Comparison of ENCODE assay signal across 17 cellular contexts in genomic region chr7:79357101-79357500, GRCh38.
DNase-seq lines count a peak whose midpoint lies in the region; ATAC-seq, FAIRE-seq and TF ChIP-seq lines count a peak whose summit lies in the region.
"Had no signal": no experiment of that assay in that cellular context is flagged by ENCODE, and none has a peak within 500 bp of the region (broad histone marks: within the 10 kb centered on the region; RNA-seq: fewer than 3 reads in every experiment).

No MANE protein-coding gene starts in this region.

- CTCF ChIA-PET in HepG2 (lab: Yijun Ruan, JAX; ENCODE audit: low intra/inter-chr PET ratio, low total read pairs), result no interaction called here

- TF ChIP-seq RAD21 in HepG2 (CRISPR knock-in tag; IDR thresholded peaks at IDR 0.05), result no peak

- H3K27me3 ChIP-seq in left ventricle myocardium inferior (ENCODE audit: low read depth), result no peaks in the 10 kb centered on the region
- H3K27me3 ChIP-seq in HepG2 (ENCODE audit: control insufficient read depth in 1 of 2, insufficient read depth in 2 of 2, low read length in 2 of 2), result no peaks in the 10 kb centered on the region
- no peaks in the 10 kb centered on the region for H3K27me3 ChIP-seq in right lobe of liver
- H3K27me3 ChIP-seq: BLaER1 had no signal

- H3K9me3 ChIP-seq in left ventricle myocardium inferior (replicated peaks) (peaks cover 12% of the 10 kb centered on the region), HepG2 (ENCODE audit: low read length) (no peaks in the 10 kb centered on the region), right lobe of liver (no peaks in the 10 kb centered on the region)
- H3K9me3 ChIP-seq: BLaER1 had no signal

- in situ Hi-C loops in HepG2 (cut with HindIII; ENCODE audit: extremely low pct_ligation_motif_present, low pct_unique_long_range_greater_than_20kb), result no loop called here

- BruUV-seq in HepG2 (replicated peaks; lab: Mats Ljungman, UMichigan), result no TSS peak

- POLR2A ChIA-PET in HepG2 (lab: Yijun Ruan, JAX), result no interaction called here

- no peak for DNase-seq in Right ventricle myocardium superior
- no peak for DNase-seq in left ventricle myocardium inferior
- no peak for DNase-seq in HepG2 (ENCODE audit: low spot score)
- no peak for DNase-seq in right lobe of liver
- DNase-seq in retinal pigment epithelial cell (ENCODE audit: low read depth), result peak; percentile 3
- DNase-seq in H4 (ENCODE audit: low spot score), result no peak
- DNase-seq in DMS53 (lab: John Stamatoyannopoulos, UW), result no peak
- DNase-seq: 8988T; CD4-positive, alpha-beta memory T cell; DMS153; DMS79 treated with DMSO at 0.1 percent for 48 hours; GF-D8; H9 had no signal

- H3K79me2 ChIP-seq in HepG2 (ENCODE audit: insufficient read depth, low read length), result peaks cover 2% of the 10 kb centered on the region

- H3K4me2 ChIP-seq in HepG2 (ENCODE audit: low read depth, low read length), result no peak overlapping the region
- H3K4me2 ChIP-seq: BLaER1, GM23338 had no signal

- TF ChIP-seq CTCF in left ventricle myocardium inferior (IDR thresholded peaks at IDR 0.05; ENCODE audit: borderline replicate concordance) (no peak), HepG2 (CRISPR knock-in tag; IDR thresholded peaks at IDR 0.05) (no peak), right lobe of liver (IDR thresholded peaks at IDR 0.05) (no peak), retinal pigment epithelial cell (conservative IDR thresholded peaks at IDR 0.05; ENCODE audit: low read depth, low read length) (no peak)

- ATAC-seq in Right ventricle myocardium superior (ENCODE audit: poor library complexity) (peak; percentile 55), HepG2 (no peak), right lobe of liver (no peak)
- ATAC-seq: GM23338 had no signal

- H3K36me3 ChIP-seq in left ventricle myocardium inferior (no peaks in the 10 kb centered on the region), HepG2 (replicated peaks in 1 of 2; ENCODE audit: control insufficient read depth in 1 of 2, insufficient read depth in 2 of 2, low read length in 2 of 2) (no peaks in the 10 kb centered on the region), right lobe of liver (no peaks in the 10 kb centered on the region)
- H3K36me3 ChIP-seq: BLaER1 had no signal

- H3K4me3 ChIP-seq in left ventricle myocardium inferior (no peak overlapping the region), HepG2 (replicated peaks in 1 of 3; ENCODE audit: insufficient read depth in 1 of 3, low read depth in 2 of 3, low read length in 3 of 3) (no peak overlapping the region), right lobe of liver (no peak overlapping the region), retinal pigment epithelial cell (ENCODE audit: low read length) (no peak overlapping the region)
- H3K4me3 ChIP-seq: BLaER1, GM23338 had no signal

- H3K9ac ChIP-seq in HepG2 (ENCODE audit: insufficient read depth, low read depth, low read length), result no peak overlapping the region
- H3K9ac ChIP-seq: BLaER1 had no signal

- H2AFZ ChIP-seq in HepG2 (ENCODE audit: low read length), result no peak overlapping the region
- H2AFZ ChIP-seq: GM23338 had no signal

- TF ChIP-seq POLR2A in HepG2 (IDR thresholded peaks at IDR 0.05; ENCODE audit: insufficient read depth in 1 of 2, low read depth in 2 of 2, low read length in 2 of 2) (no peak), right lobe of liver (IDR thresholded peaks at IDR 0.05) (no peak)

- FAIRE-seq in HepG2 (lab: Jason Lieb, UNC) (no peak), islet of Langerhans (lab: Jason Lieb, UNC) (peak; percentile 96)
- FAIRE-seq: HTR-8/SVneo had no signal

- TF ChIP-seq EP300 in HepG2 (IDR thresholded peaks at IDR 0.05; ENCODE audit: low read depth in 2 of 2, low read length in 2 of 2) (no peak), HepG2 (CRISPR knock-in tag; IDR thresholded peaks at IDR 0.05; ENCODE audit: borderline replicate concordance) (no peak)

- no peaks in the 10 kb centered on the region for H4K20me1 ChIP-seq in HepG2 (ENCODE audit: insufficient read depth, low read length)
- H4K20me1 ChIP-seq: BLaER1 had no signal

- H3K4me1 ChIP-seq in left ventricle myocardium inferior (peaks cover 8% of the 10 kb centered on the region), HepG2 (ENCODE audit: insufficient read depth, low read length) (peaks cover 6% of the 10 kb centered on the region), right lobe of liver (peaks cover 0 to 5% (median 0%) of the 10 kb centered on the region in 4 donors)
- H3K4me1 ChIP-seq: BLaER1 had no signal

- WGBS in HepG2 (ENCODE audit: low lambda C conversion rate), result 50% methylated on average over 1 of the region's 1 CpG
- 60% methylated on average over 1 of the region's 1 CpG for WGBS in right lobe of liver (ENCODE audit: insufficient coverage, low coverage, low lambda C conversion rate, missing lambda C conversion rate)

- H3K27ac ChIP-seq in left ventricle myocardium inferior (replicated peaks) (no peak overlapping the region), HepG2 (ENCODE audit: extremely low read length, insufficient read depth, low read length) (no peak overlapping the region), right lobe of liver (no peak overlapping the region)
- H3K27ac ChIP-seq: BLaER1 had no signal

- intact Hi-C loops in Right ventricle myocardium superior (cut with DNase I), result no loop called here
- intact Hi-C loops in left ventricle myocardium inferior (cut with micrococcal nuclease), result no loop called here
- intact Hi-C loops in HepG2 (cut with micrococcal nuclease; ENCODE audit: unreplicated experiment), result no loop called here
- intact Hi-C loops in right lobe of liver (cut with DNase I), result no loop called here

TF ChIP-seq in HepG2, 621 proteins besides CTCF, POLR2A, EP300 and RAD21:
- no peak for TF ChIP-seq ZNF713 (CRISPR knock-in tag; IDR thresholded peaks at IDR 0.05)
- TF ChIP-seq ARHGAP35 (CRISPR knock-in tag; IDR thresholded peaks at IDR 0.05; ENCODE audit: borderline replicate concordance), result no peak
- TF ChIP-seq ZBTB33 (CRISPR knock-in tag; IDR thresholded peaks at IDR 0.05), result no peak
- no peak for TF ChIP-seq SALL1 (CRISPR knock-in tag; IDR thresholded peaks at IDR 0.05)
- TF ChIP-seq ETV5 (CRISPR knock-in tag; IDR thresholded peaks at IDR 0.05; ENCODE audit: borderline replicate concordance), result no peak
- TF ChIP-seq MAFF (IDR thresholded peaks at IDR 0.05; ENCODE audit: low read depth, low read length), result peak; percentile 16; the same call in 1 of the 2 replicates
- peak in 1 of 2 experiments; percentile 36; a peak in 2 of 4 replicates for TF ChIP-seq MAFK (conservative IDR thresholded peaks at IDR 0.05 in 1 of 2, IDR thresholded peaks at IDR 0.05 in 1 of 2; ENCODE audit: low read length in 2 of 2)
- TF ChIP-seq MIER3 (CRISPR knock-in tag; IDR thresholded peaks at IDR 0.05; ENCODE audit: borderline replicate concordance), result no peak
- no peak for TF ChIP-seq RFXAP (CRISPR knock-in tag; IDR thresholded peaks at IDR 0.05; ENCODE audit: borderline replicate concordance)
- TF ChIP-seq THAP8 (CRISPR knock-in tag; IDR thresholded peaks at IDR 0.05; ENCODE audit: borderline replicate concordance), result no peak
- TF ChIP-seq IRX3 (CRISPR knock-in tag; IDR thresholded peaks at IDR 0.05; ENCODE audit: borderline replicate concordance, low read depth), result no peak
- TF ChIP-seq MYPOP (CRISPR knock-in tag; IDR thresholded peaks at IDR 0.05), result no peak
- TF ChIP-seq ZNF343 (CRISPR knock-in tag; IDR thresholded peaks at IDR 0.05), result no peak
- TF ChIP-seq PHF8 (CRISPR knock-in tag; IDR thresholded peaks at IDR 0.05), result no peak
TF ChIP-seq in HepG2: peak in this region for 2.
